ENCODE assay signal across 1 cellular context in genomic region chrX:10769696-10770619, GRCh38.
TF ChIP-seq lines count a peak whose summit lies in the region.

No MANE protein-coding gene starts in this region.

TF ChIP-seq in liver, 16 proteins besides CTCF, POLR2A, EP300 and RAD21 (continued from another document):
- TF ChIP-seq HNF4G (IDR thresholded peaks at IDR 0.05): peak; percentile 54
- TF ChIP-seq HNF4A (conservative IDR thresholded peaks at IDR 0.05): peak; percentile 84 to 88
- no peak for TF ChIP-seq GABPA (IDR thresholded peaks at IDR 0.05 in 1 of 2, conservative IDR thresholded peaks at IDR 0.05 in 1 of 2)
- TF ChIP-seq MAX (IDR thresholded peaks at IDR 0.05): no peak
- TF ChIP-seq TAF1 (conservative IDR thresholded peaks at IDR 0.05): no peak
- TF ChIP-seq FOXA2 (IDR thresholded peaks at IDR 0.05): no peak
- TF ChIP-seq SP1 (IDR thresholded peaks at IDR 0.05): no peak
- peak in 1 of 2 donors; percentile 41 for TF ChIP-seq RXRA (IDR thresholded peaks at IDR 0.05)
- peak; percentile 27 for TF ChIP-seq YY1 (IDR thresholded peaks at IDR 0.05)
- TF ChIP-seq ZBTB33 (IDR thresholded peaks at IDR 0.05): no peak
- TF ChIP-seq NR2F2 (IDR thresholded peaks at IDR 0.05): no peak
- TF ChIP-seq JUND (IDR thresholded peaks at IDR 0.05): peak; percentile 80 to 87
- TF ChIP-seq EGR1 (IDR thresholded peaks at IDR 0.05; ENCODE audit: low read depth in 2 of 2): no peak
TF ChIP-seq in liver: peak in this region for 6.
